Comparison of ENCODE assay signal across 20 cellular contexts in the genomic region with DNA sequence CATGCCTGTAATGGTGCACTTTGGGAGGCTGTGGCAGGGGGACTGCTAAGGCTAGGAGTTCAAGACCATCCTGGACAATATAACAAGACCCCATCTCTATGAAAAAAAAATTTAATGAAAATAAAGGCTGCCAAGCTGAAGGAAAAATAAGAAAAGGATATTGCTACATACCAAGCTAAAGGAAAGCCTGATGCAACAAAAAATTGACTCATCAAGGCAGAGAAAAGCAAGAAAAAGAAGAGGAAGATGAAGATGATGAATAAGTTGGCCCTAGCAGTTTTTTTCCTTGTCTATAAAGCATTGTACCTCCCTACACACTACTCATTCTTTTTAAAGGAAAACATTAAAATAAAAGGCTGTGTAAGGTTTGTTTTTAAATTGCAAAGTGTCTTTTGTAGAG.
DNase-seq lines count a peak whose midpoint lies in the region; ATAC-seq and TF ChIP-seq lines count a peak whose summit lies in the region.
"Had no signal": no experiment of that assay in that cellular context is flagged by ENCODE, and none has a peak within 500 bp of the region (broad histone marks: within the 10 kb centered on the region; RNA-seq: fewer than 3 reads in every experiment).

No MANE protein-coding gene starts in this region.

- peaks cover 11% of the 10 kb centered on the region for H3K4me1 Mint-ChIP-seq in MCF 10A (ENCODE audit: insufficient read depth, unreplicated experiment)
- H3K4me1 Mint-ChIP-seq: CD4-positive, alpha-beta memory T cell had no signal

- H4K20me1 ChIP-seq in mammary epithelial cell (ENCODE audit: insufficient read depth, low read length): no peaks in the 10 kb centered on the region

- no peak for TF ChIP-seq CTCF in MCF 10A (IDR thresholded peaks at IDR 0.05; ENCODE audit: unreplicated experiment)
- TF ChIP-seq CTCF in mammary epithelial cell (conservative IDR thresholded peaks at IDR 0.05 in 1 of 2, IDR thresholded peaks at IDR 0.05 in 1 of 2; ENCODE audit: extremely low read depth in 1 of 2, insufficient read depth in 1 of 2, low read depth in 1 of 2, low read length in 2 of 2): no peak
- TF ChIP-seq CTCF in fibroblast of mammary gland (conservative IDR thresholded peaks at IDR 0.05; ENCODE audit: control insufficient read depth, insufficient read depth, low read depth, low read length): no peak

- H3K4me3 Mint-ChIP-seq in MCF 10A (ENCODE audit: unreplicated experiment): no peak overlapping the region
- H3K4me3 Mint-ChIP-seq: CD4-positive, alpha-beta memory T cell had no signal

- no peak overlapping the region for H3K4me2 ChIP-seq in mammary epithelial cell (ENCODE audit: insufficient read depth, low read depth, low read length)

- H3K9me3 Mint-ChIP-seq in MCF 10A (ENCODE audit: unreplicated experiment): no peaks in the 10 kb centered on the region

- no peaks in the 10 kb centered on the region for H3K79me2 ChIP-seq in mammary epithelial cell (ENCODE audit: insufficient read depth, low read length)

- H3K27me3 Mint-ChIP-seq in MCF 10A (ENCODE audit: insufficient read depth, unreplicated experiment): peaks cover 52% of the 10 kb centered on the region

- no peak overlapping the region for H3K27ac ChIP-seq in mammary epithelial cell (ENCODE audit: insufficient read depth, low read depth, low read length)
- H3K27ac ChIP-seq: Peyer's patch, SJSA1 had no signal

- POLR2A ChIA-PET in MCF 10A (lab: Yijun Ruan, JAX): interaction anchor here (0.6 kb wide), 1 partner anchor 104 kb away, joined by 3 read pairs; no protein-coding TSS in a partner anchor

- H3K27me3 ChIP-seq in mammary epithelial cell (ENCODE audit: insufficient read depth, low read length): no peaks in the 10 kb centered on the region
- H3K27me3 ChIP-seq in adipocyte (replicated peaks; ENCODE audit: control insufficient read depth, insufficient read depth, low read length): no peaks in the 10 kb centered on the region
- H3K27me3 ChIP-seq: BE2C, Peyer's patch, SJSA1 had no signal

- no peak overlapping the region for H2AFZ ChIP-seq in mammary epithelial cell (ENCODE audit: low read depth, low read length)

- H3K36me3 Mint-ChIP-seq in MCF 10A (ENCODE audit: insufficient read depth, unreplicated experiment): no peaks in the 10 kb centered on the region
- H3K36me3 Mint-ChIP-seq: CD4-positive, alpha-beta memory T cell had no signal

- DNase-seq in MCF 10A (ENCODE audit: unreplicated experiment) (peak; percentile 37), mammary epithelial cell (no peak), adipocyte (ENCODE audit: low read depth) (peak; percentile 42), fibroblast of mammary gland (ENCODE audit: low read depth) (peak; percentile 58), T1000 (lab: John Stamatoyannopoulos, UW) (no peak), UCSD-AML1 (lab: John Stamatoyannopoulos, UW; ENCODE audit: unreplicated experiment) (no peak)
- DNase-seq in activated effector memory CD4-positive, alpha-beta T cell treated with anti-CD3 and anti-CD28 coated beads, Interleukin-2, amount 50 U/mL, for 16 hours: no peak
- DNase-seq: 8988T; BE2C; CD4-positive, alpha-beta memory T cell; Kasumi-1; MM.1S; NCI-H1694 treated with DMSO at 0.1 percent for 48 hours; NCI-H510A; NCI-H748 treated with DMSO at 0.1 percent for 48 hours; NK-92 treated with Interleukin-12 subunit alpha and Interleukin-12 subunit beta, amount 100 ng/mL, for 24 hours; Peyer's patch had no signal

- H3K36me3 ChIP-seq in mammary epithelial cell (ENCODE audit: insufficient read depth, low read length) (no peaks in the 10 kb centered on the region), adipocyte (ENCODE audit: control insufficient read depth, insufficient read depth, low read length, severe bottlenecking) (no peaks in the 10 kb centered on the region)
- H3K36me3 ChIP-seq: BE2C, HAP-1, Peyer's patch, SJSA1 had no signal

- ATAC-seq in HG02571 (IDR thresholded peaks at IDR 0.05; ENCODE audit: unreplicated experiment): no peak

- no peak overlapping the region for H3K9ac ChIP-seq in mammary epithelial cell (ENCODE audit: insufficient read depth, low read length)
- H3K9ac ChIP-seq in adipocyte (ENCODE audit: low read length): no peak overlapping the region

- no peak overlapping the region for H3K27ac Mint-ChIP-seq in MCF 10A (ENCODE audit: low read depth, unreplicated experiment)
- H3K27ac Mint-ChIP-seq: CD4-positive, alpha-beta memory T cell had no signal

- no peaks in the 10 kb centered on the region for H3K9me3 ChIP-seq in mammary epithelial cell (replicated peaks; ENCODE audit: insufficient read depth, low read length)
- H3K9me3 ChIP-seq in adipocyte (ENCODE audit: control insufficient read depth, low read length): no peaks in the 10 kb centered on the region
- H3K9me3 ChIP-seq: BE2C, HAP-1, Peyer's patch, SJSA1 had no signal

- dilution Hi-C loops in mammary epithelial cell (cut with HindIII; ENCODE audit: low sequenced_read_pairs): no loop called here

- BruUV-seq in MCF 10A (replicated peaks; lab: Mats Ljungman, UMichigan) (no TSS peak), mammary epithelial cell (replicated peaks; lab: Mats Ljungman, UMichigan) (no TSS peak)

- H3K4me1 ChIP-seq in mammary epithelial cell (ENCODE audit: insufficient read depth, low read length) (no peaks in the 10 kb centered on the region), adipocyte (ENCODE audit: control insufficient read depth, insufficient read depth, low read length) (peaks cover 16% of the 10 kb centered on the region)
- H3K4me1 ChIP-seq: BE2C, HAP-1, Peyer's patch, SJSA1 had no signal

- intact Hi-C loops in MCF 10A (cut with micrococcal nuclease) (no loop called here), mammary epithelial cell (cut with micrococcal nuclease) (no loop called here)

- CTCF ChIA-PET in MCF 10A (lab: Yijun Ruan, JAX): no interaction called here
- CTCF ChIA-PET in mammary epithelial cell (lab: Charles Lee; ENCODE audit: low non-redundant PET): no interaction called here

- no peak overlapping the region for H3K4me3 ChIP-seq in mammary epithelial cell (replicated peaks in 1 of 3; ENCODE audit: insufficient read depth in 1 of 3, low read depth in 2 of 3, low read length in 3 of 3)
- H3K4me3 ChIP-seq in adipocyte (ENCODE audit: low read length): no peak overlapping the region
- H3K4me3 ChIP-seq in fibroblast of mammary gland (ENCODE audit: control insufficient read depth, low read depth, low read length): no peak overlapping the region
- H3K4me3 ChIP-seq: HAP-1, Peyer's patch, SJSA1 had no signal

- in situ Hi-C loops in mammary epithelial cell (cut with MboI; ENCODE audit: low sequenced_read_pairs in 2 of 2): no loop called here

Comparison
In these comparisons a context has a peak if more than half of its experiments do, and no peak if none do; other contexts are left out.
1. DNase-seq: peak in MCF 10A (single experiment), adipocyte (single experiment) and fibroblast of mammary gland (single experiment); none in mammary epithelial cell (single experiment), T1000 (single experiment), activated effector memory CD4-positive, alpha-beta T cell treated with anti-CD3 and anti-CD28 coated beads, Interleukin-2, amount 50 U/mL, for 16 hours (single experiment) and UCSD-AML1 (single experiment).